ENCODE assay signal across 19 cellular contexts in genomic region chr1:163538682-163539081, GRCh38.
"Had no signal": no experiment of that assay in that cellular context is flagged by ENCODE, and none has a peak within 500 bp of the region (broad histone marks: within the 10 kb centered on the region; RNA-seq: fewer than 3 reads in every experiment).

No MANE protein-coding gene starts in this region.

- H3K27ac Mint-ChIP-seq: activated CD4-positive, alpha-beta memory T cell treated with anti-CD3 and anti-CD28 coated beads, Interleukin-2, amount 10 ng/mL, durations not matched to agents 7 days and 5 days; activated naive CD4-positive, alpha-beta T cell treated with anti-CD3 and anti-CD28 coated beads for 36 hours; activated T-cell treated with anti-CD3 and anti-CD28 coated beads, Interleukin-2, amount 50 U/mL, for 24 hours; activated T-helper 2 cell treated with anti-CD3 and anti-CD28 coated beads, Interferon-gamma antibody, Interleukin-2, Interleukin-4, amounts not matched to agents 10 μg/mL and 5 μg/mL and 100 μg/mL, durations not matched to agents 14 hours and 24 hours and 36 hours; immature natural killer cell; memory B cell; natural killer cell; T-cell had no signal

- H3K4me3 ChIP-seq: gastroesophageal sphincter, heart left ventricle, pancreas had no signal

- H3K4me3 Mint-ChIP-seq: activated CD4-positive, alpha-beta memory T cell treated with anti-CD3 and anti-CD28 coated beads, Interleukin-2, amount 10 ng/mL, durations not matched to agents 7 days and 5 days; activated naive CD4-positive, alpha-beta T cell treated with anti-CD3 and anti-CD28 coated beads for 36 hours; activated T-cell treated with anti-CD3 and anti-CD28 coated beads, Interleukin-2, amount 50 U/mL, for 24 hours; brain; immature natural killer cell; memory B cell; natural killer cell; T-cell had no signal

- ATAC-seq: gastroesophageal sphincter, heart left ventricle, natural killer cell, pancreas, T-cell had no signal

- H3K4me1 ChIP-seq: pancreas had no signal

- H3K27me3 Mint-ChIP-seq: activated CD4-positive, alpha-beta memory T cell treated with anti-CD3 and anti-CD28 coated beads, Interleukin-2, amount 10 ng/mL, durations not matched to agents 7 days and 5 days; activated T-cell treated with anti-CD3 and anti-CD28 coated beads, Interleukin-2, amount 50 U/mL, for 24 hours; T-cell had no signal

- H3K9me3 ChIP-seq: gastroesophageal sphincter, heart left ventricle, neutrophil, pancreas had no signal

- H3K9me3 Mint-ChIP-seq: activated CD4-positive, alpha-beta memory T cell treated with anti-CD3 and anti-CD28 coated beads, Interleukin-2, amount 10 ng/mL, durations not matched to agents 7 days and 5 days; activated T-cell treated with anti-CD3 and anti-CD28 coated beads, Interleukin-2, amount 50 U/mL, for 24 hours; activated T-helper 2 cell treated with anti-CD3 and anti-CD28 coated beads, Interferon-gamma antibody, Interleukin-2, Interleukin-4, amounts not matched to agents 10 μg/mL and 5 μg/mL and 100 μg/mL, durations not matched to agents 14 hours and 24 hours and 36 hours; brain; immature natural killer cell; memory B cell; natural killer cell had no signal

- H3K27ac ChIP-seq: gastroesophageal sphincter, neutrophil, pancreas had no signal

- DNase-seq: activated CD4-positive, alpha-beta memory T cell treated with anti-CD3 and anti-CD28 coated beads, Interleukin-2, amount 10 ng/mL, durations not matched to agents 7 days and 5 days; activated CD4-positive, alpha-beta T cell treated with anti-CD3 and anti-CD28 coated beads for 48 hours; activated CD4-positive, CD25-positive, alpha-beta regulatory T cell; activated naive CD4-positive, alpha-beta T cell treated with anti-CD3 and anti-CD28 coated beads for 36 hours; activated T-cell treated with anti-CD3 and anti-CD28 coated beads, Interleukin-2, amount 50 U/mL, for 24 hours; caudate nucleus; heart left ventricle; immature natural killer cell; kidney glomerular epithelial cell; natural killer cell; pancreas; stimulated activated CD8-positive, alpha-beta memory T cell treated with anti-CD3 and anti-CD28 coated beads, Interleukin-4, amount 100 ng/mL, for 48 hours; stimulated activated naive CD4-positive, alpha-beta T cell; T-cell had no signal

- H3K36me3 Mint-ChIP-seq: brain, immature natural killer cell, memory B cell, natural killer cell, T-cell had no signal

- H3K27me3 ChIP-seq: gastroesophageal sphincter, heart left ventricle, neutrophil, pancreas had no signal

- H3K4me1 Mint-ChIP-seq: activated CD4-positive, alpha-beta memory T cell treated with anti-CD3 and anti-CD28 coated beads, Interleukin-2, amount 10 ng/mL, durations not matched to agents 7 days and 5 days; immature natural killer cell; memory B cell; natural killer cell; T-cell had no signal

- H3K36me3 ChIP-seq: gastroesophageal sphincter, heart left ventricle, neutrophil, pancreas had no signal
